ENCODE assay signal across 21 cellular contexts in genomic region chr18:61742555-61743429, GRCh38.
A peak's percentile ranks its signal among the peaks of the same experiment; 100 is the strongest.
DNase-seq lines count a peak whose midpoint lies in the region; ATAC-seq and TF ChIP-seq lines count a peak whose summit lies in the region.
"Had no signal": no experiment of that assay in that cellular context is flagged by ENCODE, and none has a peak within 500 bp of the region (broad histone marks: within the 10 kb centered on the region; RNA-seq: fewer than 3 reads in every experiment).

No MANE protein-coding gene starts in this region.

- no peaks in the 10 kb centered on the region for H3K9me3 Mint-ChIP-seq in neural progenitor cell
- peaks cover 5% of the 10 kb centered on the region for H3K9me3 Mint-ChIP-seq in progenitor cell of endocrine pancreas (ENCODE audit: low read depth)
- H3K9me3 Mint-ChIP-seq: activated CD4-positive, alpha-beta memory T cell treated with anti-CD3 and anti-CD28 coated beads, Interleukin-2, amount 10 ng/mL, durations not matched to agents 7 days and 5 days; brain; natural killer cell treated with Interleukin-12 subunit alpha and Interleukin-12 subunit beta and Interleukin-15 and Interleukin-18, amount 100 ng/mL, for 72 hours had no signal

- no peaks in the 10 kb centered on the region for H3K79me2 ChIP-seq in neural progenitor cell (ENCODE audit: low read depth)

- no peak overlapping the region for H3K9ac ChIP-seq in neural progenitor cell
- H3K9ac ChIP-seq: SK-N-SH had no signal

- H3K27ac Mint-ChIP-seq in neural progenitor cell (peak overlapping the region; percentile 55), progenitor cell of endocrine pancreas (no peak overlapping the region)
- H3K27ac Mint-ChIP-seq: activated CD4-positive, alpha-beta memory T cell treated with anti-CD3 and anti-CD28 coated beads, Interleukin-2, amount 10 ng/mL, durations not matched to agents 7 days and 5 days; natural killer cell treated with Interleukin-12 subunit alpha and Interleukin-12 subunit beta and Interleukin-15 and Interleukin-18, amount 100 ng/mL, for 72 hours; stimulated activated naive B cell treated with anti-CD40 and anti-IgM and Interleukin-4, amounts not matched to agents 10 μg/mL and 1 μg/mL and 100 μg/mL, for 72 hours had no signal

- H3K36me3 ChIP-seq in neural progenitor cell (no peaks in the 10 kb centered on the region), thoracic aorta (no peaks in the 10 kb centered on the region)
- H3K36me3 ChIP-seq: BE2C had no signal

- H3K4me2 ChIP-seq in neural progenitor cell = no peak overlapping the region
- H3K4me2 ChIP-seq: SK-N-SH had no signal

- H3K4me3 Mint-ChIP-seq in neural progenitor cell (no peak overlapping the region), progenitor cell of endocrine pancreas (ENCODE audit: low read depth) (no peak overlapping the region)
- H3K4me3 Mint-ChIP-seq: activated CD4-positive, alpha-beta memory T cell treated with anti-CD3 and anti-CD28 coated beads, Interleukin-2, amount 10 ng/mL, durations not matched to agents 7 days and 5 days; brain; natural killer cell treated with Interleukin-12 subunit alpha and Interleukin-12 subunit beta and Interleukin-15 and Interleukin-18, amount 100 ng/mL, for 72 hours; stimulated activated naive B cell treated with anti-CD40 and anti-IgM and Interleukin-4, amounts not matched to agents 10 μg/mL and 1 μg/mL and 100 μg/mL, for 72 hours had no signal

- no peaks in the 10 kb centered on the region for H3K4me1 ChIP-seq in foreskin keratinocyte
- H3K4me1 ChIP-seq in neural progenitor cell = peaks cover 5% of the 10 kb centered on the region
- peaks cover 30 to 50% of the 10 kb centered on the region in 2 donors for H3K4me1 ChIP-seq in thoracic aorta (ENCODE audit: control insufficient read depth in 1 of 2, low read depth in 2 of 2)
- H3K4me1 ChIP-seq: BE2C had no signal

- DNase-seq in astrocyte of the hippocampus (ENCODE audit: low read depth, low spot score) (peak; percentile 60), foreskin keratinocyte (no peak), neural progenitor cell (ENCODE audit: low spot score) (no peak), thoracic aorta (ENCODE audit: low spot score) (peak; percentile 28), GM10266 (ENCODE audit: extremely low spot score) (no peak), progenitor cell of endocrine pancreas (ENCODE audit: low spot score, unreplicated experiment) (no peak)
- DNase-seq: activated CD4-positive, alpha-beta memory T cell treated with anti-CD3 and anti-CD28 coated beads, Interleukin-2, amount 10 ng/mL, durations not matched to agents 7 days and 5 days; BE2C; glutamatergic neuron; H7; Kasumi-1; kidney glomerular epithelial cell; NCI-H1694; NCI-H510A treated with DMSO at 0.1 percent for 48 hours; SK-N-SH; stimulated activated naive B cell treated with anti-CD40 and anti-IgM and Interleukin-4, amounts not matched to agents 10 μg/mL and 1 μg/mL and 100 μg/mL, for 72 hours had no signal

- H3K4me1 Mint-ChIP-seq in neural progenitor cell (peaks cover 17% of the 10 kb centered on the region), progenitor cell of endocrine pancreas (ENCODE audit: low read depth) (peaks cover 22% of the 10 kb centered on the region)
- H3K4me1 Mint-ChIP-seq: activated CD4-positive, alpha-beta memory T cell treated with anti-CD3 and anti-CD28 coated beads, Interleukin-2, amount 10 ng/mL, durations not matched to agents 7 days and 5 days had no signal

- ATAC-seq in foreskin keratinocyte (peak; percentile 11), thoracic aorta (ENCODE audit: insufficient number of reproducible peaks, low FRiP score, low read depth) (peak; percentile 14), GM18861 (IDR thresholded peaks at IDR 0.05; ENCODE audit: unreplicated experiment) (no peak), GM21619 (IDR thresholded peaks at IDR 0.05; ENCODE audit: unreplicated experiment) (no peak)

- no peak overlapping the region for H2AFZ ChIP-seq in neural progenitor cell (replicated peaks)

- no peaks in the 10 kb centered on the region for H3F3A ChIP-seq in neural progenitor cell (ENCODE audit: low read depth)

- H3K36me3 Mint-ChIP-seq in neural progenitor cell = peaks cover 3% of the 10 kb centered on the region
- H3K36me3 Mint-ChIP-seq in progenitor cell of endocrine pancreas (ENCODE audit: insufficient read depth) = peaks cover 4% of the 10 kb centered on the region
- H3K36me3 Mint-ChIP-seq: brain; natural killer cell treated with Interleukin-12 subunit alpha and Interleukin-12 subunit beta and Interleukin-15 and Interleukin-18, amount 100 ng/mL, for 72 hours; stimulated activated naive B cell treated with anti-CD40 and anti-IgM and Interleukin-4, amounts not matched to agents 10 μg/mL and 1 μg/mL and 100 μg/mL, for 72 hours had no signal

- TF ChIP-seq CTCF in foreskin keratinocyte (conservative IDR thresholded peaks at IDR 0.05) = no peak
- no peak for TF ChIP-seq CTCF in neural progenitor cell (IDR thresholded peaks at IDR 0.05)
- TF ChIP-seq CTCF in thoracic aorta (IDR thresholded peaks at IDR 0.05) = no peak
- no peak for TF ChIP-seq CTCF in GM10266 (IDR thresholded peaks at IDR 0.05; ENCODE audit: control insufficient read depth, insufficient read depth, low read depth, missing control alignments)
- no peak for TF ChIP-seq CTCF in progenitor cell of endocrine pancreas (IDR thresholded peaks at IDR 0.05; ENCODE audit: unreplicated experiment)

- H3K27ac ChIP-seq in foreskin keratinocyte (no peak overlapping the region), neural progenitor cell (no peak overlapping the region), thoracic aorta (peak overlapping the region; percentile 85 to 89)
- H3K27ac ChIP-seq: HL-60 had no signal

- H3K27me3 Mint-ChIP-seq in neural progenitor cell (ENCODE audit: insufficient read depth, low read depth) (peaks cover 10% of the 10 kb centered on the region), progenitor cell of endocrine pancreas (no peaks in the 10 kb centered on the region)
- H3K27me3 Mint-ChIP-seq: activated CD4-positive, alpha-beta memory T cell treated with anti-CD3 and anti-CD28 coated beads, Interleukin-2, amount 10 ng/mL, durations not matched to agents 7 days and 5 days; stimulated activated naive B cell treated with anti-CD40 and anti-IgM and Interleukin-4, amounts not matched to agents 10 μg/mL and 1 μg/mL and 100 μg/mL, for 72 hours had no signal

- H3K27me3 ChIP-seq in foreskin keratinocyte (no peaks in the 10 kb centered on the region), neural progenitor cell (no peaks in the 10 kb centered on the region), thoracic aorta (replicated peaks; ENCODE audit: insufficient read depth) (no peaks in the 10 kb centered on the region)
- H3K27me3 ChIP-seq: BE2C had no signal

- H3K4me3 ChIP-seq in neural progenitor cell = no peak overlapping the region
- H3K4me3 ChIP-seq in thoracic aorta = no peak overlapping the region

- H3K9me3 ChIP-seq in neural progenitor cell (ENCODE audit: low read depth) = no peaks in the 10 kb centered on the region
- H3K9me3 ChIP-seq in thoracic aorta = no peaks in the 10 kb centered on the region
- H3K9me3 ChIP-seq: BE2C, SK-N-SH had no signal

- H4K20me1 ChIP-seq in neural progenitor cell (ENCODE audit: low read depth) = no peaks in the 10 kb centered on the region

Comparison
In these comparisons a context has a peak if more than half of its experiments do, and no peak if none do; other contexts are left out.
1. DNase-seq: peak in astrocyte of the hippocampus (single experiment) and thoracic aorta (single experiment); none in foreskin keratinocyte (0 of 2), neural progenitor cell (single experiment), GM10266 (single experiment) and progenitor cell of endocrine pancreas (single experiment).
2. ATAC-seq: peak in foreskin keratinocyte (single experiment) and thoracic aorta (single experiment); none in GM18861 (single experiment) and GM21619 (single experiment).
3. H3K27ac ChIP-seq: peak in thoracic aorta (2 of 2); none in foreskin keratinocyte (single experiment) and neural progenitor cell (single experiment).